19 cellular contexts compared by ENCODE assay signal in genomic region chr9:136083558-136084190, GRCh38. TPM values are rescaled to one million over a fixed set of nuclear protein-coding genes. Genes with fewer than 3 reads are reported as not detected.
A peak's percentile ranks its signal among the peaks of the same experiment; 100 is the strongest.
DNase-seq lines count a peak whose midpoint lies in the region; ATAC-seq, FAIRE-seq and TF ChIP-seq lines count a peak whose summit lies in the region.
"Had no signal": no experiment of that assay in that cellular context is flagged by ENCODE, and none has a peak within 500 bp of the region (broad histone marks: within the 10 kb centered on the region; RNA-seq: fewer than 3 reads in every experiment).

No MANE protein-coding gene starts in this region.

- POLR2A ChIA-PET in H1 (lab: Charles Lee; ENCODE audit: partially characterized antibody): interaction anchor here (2.3 kb wide), 1 partner anchor 11 kb away, joined by 6 read pairs; no protein-coding TSS in a partner anchor

- no peaks in the 10 kb centered on the region; the same call in 1 of the 2 replicates for H3K79me1 ChIP-seq in H1 (ENCODE audit: low read depth, low read length)

- no peak overlapping the region for H3K4ac ChIP-seq in H1 (replicated peaks; ENCODE audit: insufficient read length, low read depth, low read length)

- no peak for FAIRE-seq in H1 (lab: Jason Lieb, UNC)

- DNase-seq in 8988T (peak; percentile 13), H7 (peak; percentile 51), H1 (ENCODE audit: low read depth in 1 of 2, low spot score in 2 of 2) (no peak), NCI-H2081 (lab: John Stamatoyannopoulos, UW) (no peak), caudate nucleus (lab: John Stamatoyannopoulos, UW) (no peak)
- DNase-seq: GM23248, HFFc6, IMR-90, Kasumi-1, MG63, NCI-H1092, NCI-H1436 treated with DMSO at 0.1 percent for 48 hours, NCI-H2029, NCI-H2171, NCI-H526 had no signal

- H3K23ac ChIP-seq in H1 (ENCODE audit: insufficient read length): no peak overlapping the region

- no peak for TF ChIP-seq RAD21 in H1 (IDR thresholded peaks at IDR 0.05 in 1 of 2, conservative IDR thresholded peaks at IDR 0.05 in 1 of 2; ENCODE audit: low read depth in 2 of 2, low read length in 2 of 2)

- H2BK5ac ChIP-seq in H1 (ENCODE audit: low read depth, low read length): no peak overlapping the region

- CTCF ChIA-PET in H1 (lab: Charles Lee; ENCODE audit: partially characterized antibody): interaction anchor here (0.7 to 2.4 kb wide), 5 partner anchors 8 to 286 kb away, joined by 3 to 12 read pairs (median 3); no protein-coding TSS in a partner anchor

- no peak overlapping the region for H2BK20ac ChIP-seq in H1 (ENCODE audit: low read length)

- WGBS in H1 (ENCODE audit: extremely low coverage in 1 of 2, insufficient coverage in 1 of 2, insufficient read length in 1 of 2, insufficient replicate concordance in 2 of 2, low coverage in 1 of 2, low lambda C conversion rate in 2 of 2, missing lambda C conversion rate in 1 of 2), 2 experiments: 95% methylated on average over 23 of the region's 27 CpGs; no CpG with 5 or more reads in 1 of the 2 experiments

- H2BK12ac ChIP-seq in H1 (ENCODE audit: low read depth, low read length): no peak overlapping the region

- no peak for TF ChIP-seq CTCF in H1 (IDR thresholded peaks at IDR 0.05; ENCODE audit: control extremely low read depth in 1 of 3, insufficient read depth in 1 of 3, low read depth in 1 of 3, low read length in 3 of 3)
- TF ChIP-seq CTCF in neutrophil (IDR thresholded peaks at IDR 0.05): no peak

- no peak overlapping the region for H2AFZ ChIP-seq in H1 (ENCODE audit: low read length)
- H2AFZ ChIP-seq: GM23248 had no signal

- no peak overlapping the region for H4K5ac ChIP-seq in H1 (ENCODE audit: insufficient read length, low read depth, low read length)

- H2BK120ac ChIP-seq in H1 (replicated peaks; ENCODE audit: low read depth, low read length): no peak overlapping the region

- H3K9me3 ChIP-seq in H1 (ENCODE audit: insufficient read depth in 2 of 2, low read depth in 1 of 2, low read length in 1 of 2) (no peaks in the 10 kb centered on the region), neutrophil (no peaks in the 10 kb centered on the region)
- H3K9me3 ChIP-seq: BLaER1, MG63 had no signal

- no peaks in the 10 kb centered on the region for H3K36me3 ChIP-seq in H7 (replicated peaks; ENCODE audit: control insufficient read depth, insufficient read depth, low read length)
- no peaks in the 10 kb centered on the region for H3K36me3 ChIP-seq in H1 (ENCODE audit: control insufficient read depth in 2 of 4, insufficient read depth in 4 of 4, low read length in 3 of 4)
- peaks cover 23% of the 10 kb centered on the region for H3K36me3 ChIP-seq in neutrophil
- H3K36me3 ChIP-seq: BLaER1, MG63 had no signal

- H3K9ac ChIP-seq in H1 (replicated peaks in 1 of 4; ENCODE audit: extremely low read depth in 1 of 4, low read depth in 3 of 4, low read length in 3 of 4): no peak overlapping the region
- H3K9ac ChIP-seq: BLaER1, GM23248 had no signal

- H4K91ac ChIP-seq in H1 (replicated peaks; ENCODE audit: insufficient read length, low read length): no peak overlapping the region

- H3K4me1 ChIP-seq in H1 (replicated peaks in 1 of 4; ENCODE audit: control insufficient read depth in 3 of 4, insufficient read depth in 4 of 4, low read length in 3 of 4) (peaks cover 0 to 13% (median 6%) of the 10 kb centered on the region in 4 experiments; a peak in 4 of 7 replicates), neutrophil (ENCODE audit: control insufficient read depth in 1 of 2, insufficient read depth in 1 of 2, low read depth in 1 of 2, low read length in 1 of 2) (peaks cover 8 to 47% of the 10 kb centered on the region in 2 experiments)

- H3K14ac ChIP-seq in H1 (ENCODE audit: insufficient read length): no peak overlapping the region

- H2BK15ac ChIP-seq in H1 (ENCODE audit: low read length): no peak overlapping the region

- ATAC-seq in GM19328 (IDR thresholded peaks at IDR 0.05; ENCODE audit: unreplicated experiment): no peak
- ATAC-seq in GM19324 (IDR thresholded peaks at IDR 0.05; ENCODE audit: low FRiP score, unreplicated experiment): no peak

- H4K8ac ChIP-seq in H1 (ENCODE audit: extremely low read depth, insufficient read depth, low read length): peak overlapping the region; percentile 5; the same call in 1 of the 2 replicates

- H3K4me2 ChIP-seq in H1 (ENCODE audit: insufficient read depth in 1 of 2, low read depth in 2 of 2, low read length in 2 of 2): no peak overlapping the region

- no peak overlapping the region for H2AK5ac ChIP-seq in H1 (ENCODE audit: low read depth, low read length)

- no peak overlapping the region for H3K4me3 ChIP-seq in H7 (ENCODE audit: insufficient read depth, low read depth, low read length)
- no peak overlapping the region for H3K4me3 ChIP-seq in H1 (ENCODE audit: extremely low read depth in 1 of 4, insufficient read depth in 2 of 4, low read depth in 3 of 4, low read length in 4 of 4)
- H3K4me3 ChIP-seq in neutrophil (ENCODE audit: low read depth in 1 of 2, low read length in 1 of 2): no peak overlapping the region
- H3K4me3 ChIP-seq: BLaER1, GM23248, MG63 had no signal

- H3K27ac ChIP-seq in H1 (ENCODE audit: low read depth, low read length) (no peak overlapping the region), neutrophil (peak overlapping the region; percentile 28), caudate nucleus (ENCODE audit: low read depth, low read length) (no peak overlapping the region)
- H3K27ac ChIP-seq: BLaER1, GM23248 had no signal

- no peaks in the 10 kb centered on the region for H3K27me3 ChIP-seq in H7 (ENCODE audit: control insufficient read depth, insufficient read depth, low read length)
- H3K27me3 ChIP-seq in H1 (replicated peaks in 1 of 4; ENCODE audit: control insufficient read depth in 3 of 4, extremely low read depth in 1 of 4, insufficient read depth in 3 of 4, low read length in 3 of 4): no peaks in the 10 kb centered on the region
- H3K27me3 ChIP-seq in neutrophil: no peaks in the 10 kb centered on the region
- H3K27me3 ChIP-seq: MG63 had no signal

- H4K20me1 ChIP-seq in H1 (replicated peaks in 1 of 2; ENCODE audit: control insufficient read depth in 1 of 2, insufficient read depth in 2 of 2, low read length in 2 of 2): peaks cover 0 to 2% of the 10 kb centered on the region in 2 experiments

- H3K79me2 ChIP-seq in H1 (ENCODE audit: control insufficient read depth in 1 of 2, insufficient read depth in 2 of 2, low read length in 2 of 2): peaks cover 0 to 6% of the 10 kb centered on the region in 2 experiments; a peak in 2 of 4 replicates

- H3K56ac ChIP-seq in H1 (replicated peaks; ENCODE audit: insufficient read length, low read depth, low read length): no peak overlapping the region

- H3K18ac ChIP-seq in H1 (ENCODE audit: extremely low read depth, low read length): no peak overlapping the region

- no peak for TF ChIP-seq EP300 in H1 (IDR thresholded peaks at IDR 0.05; ENCODE audit: borderline replicate concordance in 1 of 2, low read depth in 2 of 2, low read length in 2 of 2)

- TF ChIP-seq POLR2A in H1 (IDR thresholded peaks at IDR 0.05; ENCODE audit: control extremely low read depth in 1 of 2, low read depth in 2 of 2, low read length in 2 of 2): no peak

- no peaks in the 10 kb centered on the region for H3K23me2 ChIP-seq in H1 (ENCODE audit: low read depth, low read length)

TF ChIP-seq in H1, 55 proteins besides CTCF, POLR2A, EP300 and RAD21:
- TF ChIP-seq TAF1 (IDR thresholded peaks at IDR 0.05; ENCODE audit: low read depth, low read length) (no peak), FOSL1 (IDR thresholded peaks at IDR 0.05; ENCODE audit: insufficient read depth, low read depth, low read length) (no peak), CBX5 (IDR thresholded peaks at IDR 0.05; ENCODE audit: low read depth, low read length) (no peak), RNF2 (IDR thresholded peaks at IDR 0.05; ENCODE audit: borderline replicate concordance, low read depth, low read length, missing control alignments, poor library complexity, severe bottlenecking) (no peak), MAX (IDR thresholded peaks at IDR 0.05) (no peak), SP2 (IDR thresholded peaks at IDR 0.05; ENCODE audit: low read length) (no peak)

RNA-seq across cellular contexts. Expression of gene NACC2, which starts 11.4 kb away (rescaled TPM):
- total RNA-seq in H7 (2014; rRNA removed; shearing (Covaris generic)): 16.6 and 19.3 TPM in 2 replicates
- total RNA-seq in H1 (2021; fragmentation: NEBNext Ultra II Directional; extraction: Animal tissue kit (Norgen Biotek cat#: 25700)): 13.6 and 14.0 TPM in 2 replicates
- polyA plus RNA-seq in H1 (2011; rRNA removed): 8.3 and 14.9 TPM in 2 replicates
- 10.8 TPM for polyA plus RNA-seq in H1 (2011; cell fraction: cytosol; rRNA removed)
- 16.7 TPM for polyA plus RNA-seq in H1 (2011; cell fraction: nucleus; rRNA removed)
- polyA plus RNA-seq in H1 (2012, experiment 1 of 2): 6.6 to 9.5 TPM (median 8.4 TPM) in 4 replicates
- 5.6 TPM for polyA plus RNA-seq in H1 (2012, experiment 2 of 2)
- 6.3 TPM for polyA plus RNA-seq in H1 (2013, experiment 1 of 2)
- 6.3 TPM for polyA plus RNA-seq in H1 (2013, experiment 2 of 2)
- 6.4 and 8.3 TPM in 2 replicates for polyA minus RNA-seq in H1 (2011; rRNA and poly(A)+ RNA removed)
- polyA minus RNA-seq in H1 (2011; cell fraction: cytosol; rRNA and poly(A)+ RNA removed): 12.7 TPM
- polyA minus RNA-seq in H1 (2011; cell fraction: nucleus; rRNA and poly(A)+ RNA removed): 10.0 TPM

RNA-seq across cellular contexts. Expression of gene TMEM250, which starts 35.0 kb away (rescaled TPM):
- 50.7 and 66.1 TPM in 2 replicates for total RNA-seq in H7 (2014; rRNA removed; shearing (Covaris generic))
- total RNA-seq in H1 (2021; fragmentation: NEBNext Ultra II Directional; extraction: Animal tissue kit (Norgen Biotek cat#: 25700)): 34.9 and 35.3 TPM in 2 replicates
- 22.3 and 36.1 TPM in 2 replicates for polyA plus RNA-seq in H1 (2011; rRNA removed)
- 29.7 TPM for polyA plus RNA-seq in H1 (2011; cell fraction: cytosol; rRNA removed)
- 51.9 TPM for polyA plus RNA-seq in H1 (2011; cell fraction: nucleus; rRNA removed)
- polyA plus RNA-seq in H1 (2012, experiment 1 of 2): 27.3 to 39.7 TPM (median 36.4 TPM) in 4 replicates
- 42.5 TPM for polyA plus RNA-seq in H1 (2012, experiment 2 of 2)
- polyA plus RNA-seq in H1 (2013, experiment 1 of 2): 22.7 TPM
- polyA plus RNA-seq in H1 (2013, experiment 2 of 2): 22.4 TPM
- 16.0 TPM in 2 replicates for polyA minus RNA-seq in H1 (2011; rRNA and poly(A)+ RNA removed)
- polyA minus RNA-seq in H1 (2011; cell fraction: cytosol; rRNA and poly(A)+ RNA removed): 31.0 TPM
- polyA minus RNA-seq in H1 (2011; cell fraction: nucleus; rRNA and poly(A)+ RNA removed): 33.8 TPM

Comparison
In these comparisons a context has a peak if more than half of its experiments do, and no peak if none do; other contexts are left out.
1. DNase-seq: peak in 8988T (single experiment) and H7 (single experiment); none in H1 (0 of 2), NCI-H2081 (0 of 2) and caudate nucleus (0 of 61).